In genomic region chr9:99025616-99026270, GRCh38 we compare ENCODE assay signal across 18 cellular contexts.
A peak's percentile ranks its signal among the peaks of the same experiment; 100 is the strongest.
DNase-seq lines count a peak whose midpoint lies in the region; ATAC-seq and TF ChIP-seq lines count a peak whose summit lies in the region.
"Had no signal": no experiment of that assay in that cellular context is flagged by ENCODE, and none has a peak within 500 bp of the region (broad histone marks: within the 10 kb centered on the region; RNA-seq: fewer than 3 reads in every experiment).

No MANE protein-coding gene starts in this region.

- H3K27me3 Mint-ChIP-seq in activated T-cell treated with anti-CD3 and anti-CD28 coated beads, Interleukin-2, amount 50 U/mL, for 24 hours, result no peaks in the 10 kb centered on the region
- H3K27me3 Mint-ChIP-seq in GM23338 (ENCODE audit: insufficient read depth, low read depth, poor library complexity), result peaks cover 4% of the 10 kb centered on the region

- H3K27ac Mint-ChIP-seq in activated T-cell treated with anti-CD3 and anti-CD28 coated beads, Interleukin-2, amount 50 U/mL, for 24 hours, result no peak overlapping the region
- no peak overlapping the region for H3K27ac Mint-ChIP-seq in GM23338

- no peak overlapping the region for H3K4me3 ChIP-seq in GM23338
- no peak overlapping the region for H3K4me3 ChIP-seq in brain microvascular endothelial cell (ENCODE audit: low read depth, low read length)
- no peak overlapping the region for H3K4me3 ChIP-seq in upper lobe of left lung
- H3K4me3 ChIP-seq: GM12878, MG63, PC-9 had no signal

- H3K27ac ChIP-seq in GM23338 (ENCODE audit: low read depth) (no peak overlapping the region), brain microvascular endothelial cell (no peak overlapping the region), upper lobe of left lung (no peak overlapping the region)
- H3K27ac ChIP-seq: HL-60, PC-9 had no signal

- H3K4me2 ChIP-seq in GM23338, result no peak overlapping the region
- H3K4me2 ChIP-seq: PC-9 had no signal

- TF ChIP-seq POLR2A in upper lobe of left lung (IDR thresholded peaks at IDR 0.05), result no peak

- no peaks in the 10 kb centered on the region for H3K79me2 ChIP-seq in GM23338 (replicated peaks; ENCODE audit: insufficient read depth)

- no peaks in the 10 kb centered on the region for H3K36me3 ChIP-seq in GM23338 (ENCODE audit: insufficient read depth)
- H3K36me3 ChIP-seq in brain microvascular endothelial cell (replicated peaks), result no peaks in the 10 kb centered on the region
- H3K36me3 ChIP-seq in upper lobe of left lung, result no peaks in the 10 kb centered on the region
- H3K36me3 ChIP-seq: MG63 had no signal

- in situ Hi-C loops in brain microvascular endothelial cell (cut with HindIII; ENCODE audit: low pct_ligation_motif_present, low sequenced_read_pairs), result no loop called here

- 0 out of 2 replicates have a peak, but pooled peaks cover 7% of the 10 kb centered on the region for H3K9me2 ChIP-seq in GM23338 (ENCODE audit: insufficient read depth)

- H3K9me3 Mint-ChIP-seq in activated T-cell treated with anti-CD3 and anti-CD28 coated beads, Interleukin-2, amount 50 U/mL, for 24 hours, result no peaks in the 10 kb centered on the region
- peaks cover 6% of the 10 kb centered on the region for H3K9me3 Mint-ChIP-seq in GM23338

- TF ChIP-seq CTCF in GM23338 (conservative IDR thresholded peaks at IDR 0.05; ENCODE audit: low read depth in 2 of 2) (peak; percentile 9 to 20; a peak in 1 of 4 replicates), brain microvascular endothelial cell (IDR thresholded peaks at IDR 0.05; ENCODE audit: low read depth, low read length, missing control alignments) (peak; percentile 6), upper lobe of left lung (IDR thresholded peaks at IDR 0.05) (no peak)

- no peak overlapping the region for H3K4me3 Mint-ChIP-seq in activated T-cell treated with anti-CD3 and anti-CD28 coated beads, Interleukin-2, amount 50 U/mL, for 24 hours
- H3K4me3 Mint-ChIP-seq in GM23338, result no peak overlapping the region

- peak; percentile 14 for DNase-seq in activated T-cell treated with anti-CD3 and anti-CD28 coated beads, Interleukin-2, amount 50 U/mL, for 24 hours
- DNase-seq in activated T-cell treated with anti-CD3 and anti-CD28 coated beads, Interleukin-2, amount 50 U/mL, for 1 hour, result no peak
- no peak for DNase-seq in GM23338 (ENCODE audit: low spot score)
- DNase-seq in brain microvascular endothelial cell, result no peak
- peak; percentile 5 for DNase-seq in stimulated activated CD8-positive, alpha-beta memory T cell treated with anti-CD3 and anti-CD28 coated beads, Interleukin-4, amount 100 ng/mL, for 48 hours
- no peak for DNase-seq in upper lobe of left lung
- DNase-seq: C1 segment of cervical spinal cord, DMS153, KG1, MG63, NCI-H1092 treated with DMSO at 0.1 percent for 48 hours, NCI-H1694 treated with DMSO at 0.1 percent for 48 hours, NCI-H446, PC-9 had no signal

- H3K9me3 ChIP-seq in upper lobe of left lung, result no peaks in the 10 kb centered on the region
- H3K9me3 ChIP-seq: MG63 had no signal

- H3K36me3 Mint-ChIP-seq in activated T-cell treated with anti-CD3 and anti-CD28 coated beads, Interleukin-2, amount 50 U/mL, for 24 hours (ENCODE audit: low read depth), result no peaks in the 10 kb centered on the region
- no peaks in the 10 kb centered on the region for H3K36me3 Mint-ChIP-seq in GM23338 (ENCODE audit: low read depth)

- H3F3A ChIP-seq in GM23338 (replicated peaks; ENCODE audit: low read depth), result no peaks in the 10 kb centered on the region

- TF ChIP-seq EP300 in upper lobe of left lung (IDR thresholded peaks at IDR 0.05), result no peak

- no peak for ATAC-seq in GM23338
- ATAC-seq in GM18909 (IDR thresholded peaks at IDR 0.05; ENCODE audit: poor library complexity, unreplicated experiment), result no peak
- no peak for ATAC-seq in upper lobe of left lung (ENCODE audit: low FRiP score in 2 of 2)
- no peak for ATAC-seq in HG03442 (IDR thresholded peaks at IDR 0.05; ENCODE audit: unreplicated experiment)
- ATAC-seq: GM12878 had no signal

- H3K4me1 ChIP-seq in GM23338 (ENCODE audit: insufficient read depth) (no peaks in the 10 kb centered on the region), upper lobe of left lung (no peaks in the 10 kb centered on the region)

- no peak overlapping the region for H2AFZ ChIP-seq in GM23338
- H2AFZ ChIP-seq: PC-9 had no signal

- peaks cover 20% of the 10 kb centered on the region for H3K4me1 Mint-ChIP-seq in activated T-cell treated with anti-CD3 and anti-CD28 coated beads, Interleukin-2, amount 50 U/mL, for 24 hours (ENCODE audit: low read depth)
- no peaks in the 10 kb centered on the region; the same call in 2 of the 3 replicates for H3K4me1 Mint-ChIP-seq in GM23338

- H3K27me3 ChIP-seq in GM23338 (ENCODE audit: insufficient read depth), result no peaks in the 10 kb centered on the region
- H3K27me3 ChIP-seq in brain microvascular endothelial cell (replicated peaks), result no peaks in the 10 kb centered on the region
- H3K27me3 ChIP-seq in upper lobe of left lung, result no peaks in the 10 kb centered on the region
- H3K27me3 ChIP-seq: MG63 had no signal

- H4K20me1 ChIP-seq in GM23338 (replicated peaks; ENCODE audit: insufficient read depth), result no peaks in the 10 kb centered on the region

- 94 to 98% methylated on average over 6 of the region's 6 CpGs for WGBS in upper lobe of left lung, 2 donors

TF ChIP-seq in GM23338, 12 proteins besides CTCF, POLR2A, EP300 and RAD21 (continues in another document):
- TF ChIP-seq CREB1 (CRISPR knock-in tag; IDR thresholded peaks at IDR 0.05; ENCODE audit: low read depth) (no peak), ZNF462 (CRISPR knock-in tag; IDR thresholded peaks at IDR 0.05) (no peak), NANOG (IDR thresholded peaks at IDR 0.05; ENCODE audit: borderline replicate concordance) (no peak), POLR2AphosphoS5 (IDR thresholded peaks at IDR 0.05; ENCODE audit: low read depth) (no peak), ETS1 (IDR thresholded peaks at IDR 0.05) (no peak), STAT1 (IDR thresholded peaks at IDR 0.05; ENCODE audit: unreplicated experiment) (no peak)

Comparison
In these comparisons a context has a peak if more than half of its experiments do, and no peak if none do; other contexts are left out.
1. DNase-seq: peak in activated T-cell treated with anti-CD3 and anti-CD28 coated beads, Interleukin-2, amount 50 U/mL, for 24 hours (single experiment) and stimulated activated CD8-positive, alpha-beta memory T cell treated with anti-CD3 and anti-CD28 coated beads, Interleukin-4, amount 100 ng/mL, for 48 hours (single experiment); none in activated T-cell treated with anti-CD3 and anti-CD28 coated beads, Interleukin-2, amount 50 U/mL, for 1 hour (single experiment), GM23338 (single experiment), brain microvascular endothelial cell (single experiment) and upper lobe of left lung (0 of 2).
2. CTCF ChIP-seq: peak in GM23338 (2 of 2) and brain microvascular endothelial cell (single experiment); none in upper lobe of left lung (0 of 6).